ENCODE assay signal across 8 cellular contexts in genomic region chr10:110681023-110681681, GRCh38.
DNase-seq lines count a peak whose midpoint lies in the region; ATAC-seq and TF ChIP-seq lines count a peak whose summit lies in the region.

No MANE protein-coding gene starts in this region.

- peak; percentile 94 for TF ChIP-seq CTCF in NB4 (IDR thresholded peaks at IDR 0.05; ENCODE audit: low read depth, low read length)

- ATAC-seq in GM19452 (IDR thresholded peaks at IDR 0.05; ENCODE audit: unreplicated experiment), result no peak

- no peak for TF ChIP-seq POLR2A in NB4 (IDR thresholded peaks at IDR 0.05; ENCODE audit: extremely low read depth, insufficient read length)

- H3K4me3 ChIP-seq in NB4 (ENCODE audit: low read depth, low read length), result no peak overlapping the region

- DNase-seq in SKM-1 treated with dmso at 0.1 percent for 144 hours (lab: John Stamatoyannopoulos, UW; ENCODE audit: unreplicated experiment) (peak; percentile 29), SKM-1 (lab: John Stamatoyannopoulos, UW; ENCODE audit: unreplicated experiment) (no peak), NB4 (ENCODE audit: low read depth) (peak; percentile 68), iPS DF 19.7 (ENCODE audit: low read depth, low spot score) (peak; percentile 56), GOT3 (lab: John Stamatoyannopoulos, UW) (no peak)
- peak; percentile 49 to 59 for DNase-seq in activated T-cell treated with anti-CD3 and anti-CD28 coated beads, Interleukin-2, amount 50 U/mL, for 48 hours
- DNase-seq in stimulated activated CD8-positive, alpha-beta memory T cell treated with anti-CD3 and anti-CD28 coated beads, Interleukin-15, amount 100 ng/mL, for 48 hours (ENCODE audit: low read depth in 2 of 2), result peak; percentile 1 to 14

Comparison
In these comparisons a context has a peak if more than half of its experiments do, and no peak if none do; other contexts are left out.
1. DNase-seq: peak in SKM-1 treated with dmso at 0.1 percent for 144 hours (single experiment), NB4 (single experiment), activated T-cell treated with anti-CD3 and anti-CD28 coated beads, Interleukin-2, amount 50 U/mL, for 48 hours (2 of 2), iPS DF 19.7 (single experiment) and stimulated activated CD8-positive, alpha-beta memory T cell treated with anti-CD3 and anti-CD28 coated beads, Interleukin-15, amount 100 ng/mL, for 48 hours (2 of 2); none in SKM-1 (single experiment) and GOT3 (single experiment).